In the genomic region with DNA sequence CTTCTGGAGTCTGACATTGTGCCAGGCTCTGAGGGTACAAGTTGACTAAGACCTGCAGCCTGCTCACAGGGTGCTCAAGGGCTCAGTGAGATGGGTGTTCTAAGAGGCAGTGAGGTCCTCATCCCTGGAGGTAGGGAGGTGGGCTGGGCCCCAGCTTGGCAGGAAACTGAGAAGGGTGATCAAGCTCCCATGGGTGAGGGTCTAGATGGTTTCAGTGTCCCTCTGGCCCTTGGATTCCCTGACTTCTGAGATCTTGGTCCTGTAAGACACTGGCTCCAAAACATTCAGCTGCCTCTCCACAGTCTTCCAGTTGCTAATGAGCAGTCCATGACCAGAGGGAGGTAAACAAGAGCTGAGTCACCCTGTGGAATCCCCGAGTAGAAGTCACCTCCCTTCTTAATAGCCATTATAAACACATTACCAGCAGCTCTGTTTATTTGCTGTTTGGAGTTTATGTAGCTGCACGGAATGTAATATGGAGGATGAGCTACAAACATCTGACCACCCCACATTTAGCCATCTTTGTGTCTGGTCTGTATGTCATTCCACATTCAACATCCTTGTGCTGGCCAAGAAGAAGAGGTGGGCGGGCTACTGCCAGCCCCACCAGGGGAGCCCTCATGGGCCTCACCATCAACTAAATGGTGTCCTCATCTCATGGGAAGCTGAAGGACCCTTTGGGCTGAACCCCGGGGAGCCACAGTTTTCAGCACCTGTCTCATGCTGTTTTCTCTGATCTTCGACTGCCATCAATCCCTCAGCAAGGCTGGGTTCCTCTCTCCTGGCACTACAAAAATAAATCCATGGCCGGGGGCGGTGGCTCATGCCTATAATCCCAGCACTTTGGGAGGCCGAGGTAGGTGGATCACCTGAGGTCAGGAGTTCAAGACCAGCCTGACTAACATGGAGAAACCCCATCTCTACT, we compare ENCODE assay signal across 9 cellular contexts. TPM values are rescaled to one million over a fixed set of nuclear protein-coding genes. Genes with fewer than 3 reads are reported as not detected.
DNase-seq lines count a peak whose midpoint lies in the region; ATAC-seq lines count a peak whose summit lies in the region.
"Had no signal": no experiment of that assay in that cellular context is flagged by ENCODE, and none has a peak within 500 bp of the region (broad histone marks: within the 10 kb centered on the region; RNA-seq: fewer than 3 reads in every experiment).

No MANE protein-coding gene starts in this region.

- ATAC-seq in esophagus mucosa (peak; percentile 76), HG03175 (IDR thresholded peaks at IDR 0.05; ENCODE audit: unreplicated experiment) (no peak)

- in situ Hi-C loops in ACHN (cut with HindIII; ENCODE audit: low pct_ligation_motif_present, low pct_unique_long_range_greater_than_20kb, low sequenced_read_pairs) = no loop called here

- DNase-seq in GM04503 (ENCODE audit: low read depth) = peak; percentile 79
- peak; percentile 29 for DNase-seq in RKO (ENCODE audit: low spot score)
- peak; percentile 96 for DNase-seq in renal cortical epithelial cell (ENCODE audit: low read depth)
- no peak for DNase-seq in ACHN
- DNase-seq in activated CD4-positive, CD25-positive, alpha-beta regulatory T cell treated with anti-CD3 and anti-CD28 coated beads, Interleukin-2, amount 50 U/mL, for 72 hours = no peak
- DNase-seq: naive B cell, NCI-H2171 treated with DMSO at 0.1 percent for 48 hours had no signal

RNA-seq across cellular contexts. Expression of a gene that starts 37.2 kb away (rescaled TPM):
- total RNA-seq in esophagus mucosa (22.1 TPM), renal cortical epithelial cell (3.6 and 6.1 TPM in 2 replicates)

Comparison
In these comparisons a context has a peak if more than half of its experiments do, and no peak if none do; other contexts are left out.
1. DNase-seq: peak in GM04503 (single experiment), RKO (single experiment) and renal cortical epithelial cell (single experiment); none in ACHN (single experiment) and activated CD4-positive, CD25-positive, alpha-beta regulatory T cell treated with anti-CD3 and anti-CD28 coated beads, Interleukin-2, amount 50 U/mL, for 72 hours (single experiment).